ENCODE assay signal across 19 cellular contexts in genomic region chr10:119423911-119424590, GRCh38.
DNase-seq lines count a peak whose midpoint lies in the region; ATAC-seq and TF ChIP-seq lines count a peak whose summit lies in the region.
"Had no signal": no experiment of that assay in that cellular context is flagged by ENCODE, and none has a peak within 500 bp of the region (broad histone marks: within the 10 kb centered on the region; RNA-seq: fewer than 3 reads in every experiment).

No MANE protein-coding gene starts in this region.

- H3K4me2 ChIP-seq in osteoblast (ENCODE audit: insufficient read depth, low read length): no peak overlapping the region

- H3K4me1 ChIP-seq in Panc1 (ENCODE audit: control insufficient read depth, insufficient read depth, low read length) (no peaks in the 10 kb centered on the region), osteoblast (ENCODE audit: insufficient read depth, low read length) (peaks cover 7% of the 10 kb centered on the region)

- in situ Hi-C loops in Panc1 (cut with HindIII; ENCODE audit: low pct_unique_long_range_greater_than_20kb, low sequenced_read_pairs): no loop called here

- TF ChIP-seq CTCF in Panc1 (IDR thresholded peaks at IDR 0.05): no peak
- no peak for TF ChIP-seq CTCF in glutamatergic neuron (IDR thresholded peaks at IDR 0.05; ENCODE audit: partially characterized antibody, unreplicated experiment)
- TF ChIP-seq CTCF in osteoblast (IDR thresholded peaks at IDR 0.05; ENCODE audit: extremely low read depth, low read depth, low read length): no peak

- intact Hi-C loops in Right ventricle myocardium superior (cut with DNase I): no loop called here
- intact Hi-C loops in left cardiac atrium (cut with DNase I): no loop called here
- intact Hi-C loops in Panc1 (cut with micrococcal nuclease; ENCODE audit: unreplicated experiment): no loop called here

- H3K4me3 ChIP-seq in Panc1 (ENCODE audit: low read depth in 2 of 2, low read length in 2 of 2): no peak overlapping the region
- H3K4me3 ChIP-seq in osteoblast (ENCODE audit: insufficient read depth, low read length): no peak overlapping the region
- H3K4me3 ChIP-seq: BLaER1 treated with 17β-estradiol and CSF1 and Interleukin-3, amounts not matched to agents 10 nM and 100 nM; GM12878; HAP-1 had no signal

- no peak for ATAC-seq in Right ventricle myocardium superior (ENCODE audit: poor library complexity)
- ATAC-seq in left cardiac atrium: no peak
- peak; percentile 24; the same call in 1 of the 2 replicates for ATAC-seq in Panc1
- ATAC-seq in HG03196 (IDR thresholded peaks at IDR 0.05; ENCODE audit: unreplicated experiment): no peak
- ATAC-seq in GM18868 (IDR thresholded peaks at IDR 0.05; ENCODE audit: unreplicated experiment): no peak
- ATAC-seq: CD8-positive, alpha-beta T cell; GM12878 had no signal

- H4K20me1 ChIP-seq in osteoblast (ENCODE audit: insufficient read depth, low read length): peaks cover 5% of the 10 kb centered on the region

- no TSS peak for BruUV-seq in Panc1 (replicated peaks; lab: Mats Ljungman, UMichigan)

- no peak overlapping the region for H2AFZ ChIP-seq in osteoblast (ENCODE audit: low read length)

- peak overlapping the region; percentile 33 for H3K27ac Mint-ChIP-seq in glutamatergic neuron (ENCODE audit: unreplicated experiment)
- H3K27ac Mint-ChIP-seq: B cell; CD8-positive, alpha-beta T cell had no signal

- peaks cover 10% of the 10 kb centered on the region for H3K27me3 Mint-ChIP-seq in glutamatergic neuron (ENCODE audit: unreplicated experiment)
- H3K27me3 Mint-ChIP-seq: B cell had no signal

- H3K79me2 ChIP-seq in osteoblast (ENCODE audit: insufficient read depth, low read length): no peaks in the 10 kb centered on the region

- DNase-seq in Right ventricle myocardium superior (peak; percentile 29), left cardiac atrium (no peak), Panc1 (ENCODE audit: low read depth, low spot score) (no peak), glutamatergic neuron (no peak), osteoblast (ENCODE audit: insufficient read length, low spot score, missing footprints) (peak; percentile 74), DMS153 treated with DMSO at 0.1 percent for 48 hours (lab: John Stamatoyannopoulos, UW; ENCODE audit: unreplicated experiment) (no peak)
- DNase-seq: 8988T; Calu3; CD8-positive, alpha-beta T cell; DMS53; DND-41; EL had no signal

- CTCF ChIA-PET in Panc1 (lab: Charles Lee): no interaction called here

- peaks cover 4% of the 10 kb centered on the region for H3K9me3 Mint-ChIP-seq in glutamatergic neuron (ENCODE audit: unreplicated experiment)
- H3K9me3 Mint-ChIP-seq: CD8-positive, alpha-beta T cell had no signal

- no peak overlapping the region for H3K4me3 Mint-ChIP-seq in glutamatergic neuron (ENCODE audit: unreplicated experiment)
- H3K4me3 Mint-ChIP-seq: B cell; CD8-positive, alpha-beta T cell had no signal

- no peaks in the 10 kb centered on the region for H3K9me3 ChIP-seq in Panc1 (ENCODE audit: control insufficient read depth, insufficient read depth, low read depth, low read length)
- no peaks in the 10 kb centered on the region for H3K9me3 ChIP-seq in osteoblast (ENCODE audit: low read depth, low read length)
- H3K9me3 ChIP-seq: HAP-1 had no signal

- H3K27ac ChIP-seq in Panc1 (ENCODE audit: low read length) (no peak overlapping the region), osteoblast (ENCODE audit: low read depth, low read length) (no peak overlapping the region)
- H3K27ac ChIP-seq: BLaER1 treated with 17β-estradiol and CSF1 and Interleukin-3, amounts not matched to agents 10 nM and 100 nM; HL-60 had no signal

- H3K4me1 Mint-ChIP-seq in glutamatergic neuron (ENCODE audit: low read depth, unreplicated experiment): peaks cover 32% of the 10 kb centered on the region

- POLR2A ChIA-PET in Panc1 (lab: Charles Lee): no interaction called here

- H3K36me3 ChIP-seq in Panc1 (ENCODE audit: control insufficient read depth, insufficient read depth, low read length) (no peaks in the 10 kb centered on the region), osteoblast (ENCODE audit: insufficient read depth, low read length) (peaks cover 9% of the 10 kb centered on the region)
- H3K36me3 ChIP-seq: BLaER1 treated with 17β-estradiol and CSF1 and Interleukin-3, amounts not matched to agents 10 nM and 100 nM; HAP-1 had no signal

- H3K27me3 ChIP-seq in Panc1 (ENCODE audit: control insufficient read depth, insufficient read depth, low read length): no peaks in the 10 kb centered on the region
- H3K27me3 ChIP-seq in osteoblast (ENCODE audit: insufficient read depth, low read length): no peaks in the 10 kb centered on the region

- peaks cover 9% of the 10 kb centered on the region for H3K36me3 Mint-ChIP-seq in glutamatergic neuron (ENCODE audit: unreplicated experiment)

Comparison
In these comparisons a context has a peak if more than half of its experiments do, and no peak if none do; other contexts are left out.
1. DNase-seq: peak in Right ventricle myocardium superior (single experiment) and osteoblast (single experiment); none in left cardiac atrium (single experiment), Panc1 (single experiment), glutamatergic neuron (single experiment) and DMS153 treated with DMSO at 0.1 percent for 48 hours (single experiment).